Comparison of ENCODE assay signal across 1 cellular context in the genomic region with DNA sequence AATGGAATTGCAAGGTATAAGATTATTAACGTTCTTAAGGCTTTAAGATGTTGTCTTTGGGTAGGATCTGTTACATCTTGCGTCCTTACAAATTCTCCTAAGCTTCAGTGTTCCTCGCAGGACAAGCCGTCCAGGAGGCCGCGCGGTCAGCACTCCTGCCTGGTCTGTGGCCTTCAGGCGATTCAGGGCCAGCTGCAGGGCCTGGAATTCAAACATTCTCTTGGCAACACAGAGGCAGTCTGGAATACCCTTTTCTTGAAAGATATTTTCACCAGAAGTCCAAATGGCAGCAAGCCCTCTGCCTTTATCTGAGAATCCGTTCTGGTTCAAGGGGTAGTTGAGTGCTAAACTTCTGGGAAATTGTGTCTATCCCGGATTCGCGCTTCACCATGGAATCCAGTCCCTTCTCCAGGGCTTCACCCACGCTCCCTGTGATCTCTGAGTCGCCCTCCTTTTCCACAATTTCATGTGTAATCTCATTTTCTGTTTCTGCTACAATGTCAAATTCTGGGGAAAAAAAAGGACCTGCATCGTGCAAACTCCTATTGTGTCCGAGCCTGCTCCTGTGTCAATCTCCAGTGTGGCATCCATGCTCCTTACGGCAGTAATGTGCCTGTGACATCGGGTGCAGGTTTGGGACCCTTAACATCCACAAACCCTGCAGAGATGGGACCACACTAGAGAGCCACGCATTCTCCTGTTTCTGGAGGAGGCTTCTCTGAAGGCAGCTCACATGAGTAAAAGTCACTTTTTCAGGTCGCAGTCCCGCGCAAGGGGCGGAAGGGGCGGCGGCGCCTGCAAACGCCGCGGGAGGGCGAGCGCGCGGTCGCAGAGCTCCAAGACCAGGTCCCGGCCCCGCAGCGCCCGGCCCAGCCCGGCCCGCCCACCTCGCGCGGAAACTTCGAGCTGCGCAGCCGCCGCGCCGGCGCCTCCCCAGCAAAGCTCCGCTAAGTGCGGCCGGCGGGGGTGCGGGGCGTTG.
TF ChIP-seq lines count a peak whose summit lies in the region.

No MANE protein-coding gene starts in this region.

TF ChIP-seq in GM23338, 12 proteins besides CTCF, POLR2A, EP300 and RAD21 (continued from another document):
- TF ChIP-seq, protein P1, sequence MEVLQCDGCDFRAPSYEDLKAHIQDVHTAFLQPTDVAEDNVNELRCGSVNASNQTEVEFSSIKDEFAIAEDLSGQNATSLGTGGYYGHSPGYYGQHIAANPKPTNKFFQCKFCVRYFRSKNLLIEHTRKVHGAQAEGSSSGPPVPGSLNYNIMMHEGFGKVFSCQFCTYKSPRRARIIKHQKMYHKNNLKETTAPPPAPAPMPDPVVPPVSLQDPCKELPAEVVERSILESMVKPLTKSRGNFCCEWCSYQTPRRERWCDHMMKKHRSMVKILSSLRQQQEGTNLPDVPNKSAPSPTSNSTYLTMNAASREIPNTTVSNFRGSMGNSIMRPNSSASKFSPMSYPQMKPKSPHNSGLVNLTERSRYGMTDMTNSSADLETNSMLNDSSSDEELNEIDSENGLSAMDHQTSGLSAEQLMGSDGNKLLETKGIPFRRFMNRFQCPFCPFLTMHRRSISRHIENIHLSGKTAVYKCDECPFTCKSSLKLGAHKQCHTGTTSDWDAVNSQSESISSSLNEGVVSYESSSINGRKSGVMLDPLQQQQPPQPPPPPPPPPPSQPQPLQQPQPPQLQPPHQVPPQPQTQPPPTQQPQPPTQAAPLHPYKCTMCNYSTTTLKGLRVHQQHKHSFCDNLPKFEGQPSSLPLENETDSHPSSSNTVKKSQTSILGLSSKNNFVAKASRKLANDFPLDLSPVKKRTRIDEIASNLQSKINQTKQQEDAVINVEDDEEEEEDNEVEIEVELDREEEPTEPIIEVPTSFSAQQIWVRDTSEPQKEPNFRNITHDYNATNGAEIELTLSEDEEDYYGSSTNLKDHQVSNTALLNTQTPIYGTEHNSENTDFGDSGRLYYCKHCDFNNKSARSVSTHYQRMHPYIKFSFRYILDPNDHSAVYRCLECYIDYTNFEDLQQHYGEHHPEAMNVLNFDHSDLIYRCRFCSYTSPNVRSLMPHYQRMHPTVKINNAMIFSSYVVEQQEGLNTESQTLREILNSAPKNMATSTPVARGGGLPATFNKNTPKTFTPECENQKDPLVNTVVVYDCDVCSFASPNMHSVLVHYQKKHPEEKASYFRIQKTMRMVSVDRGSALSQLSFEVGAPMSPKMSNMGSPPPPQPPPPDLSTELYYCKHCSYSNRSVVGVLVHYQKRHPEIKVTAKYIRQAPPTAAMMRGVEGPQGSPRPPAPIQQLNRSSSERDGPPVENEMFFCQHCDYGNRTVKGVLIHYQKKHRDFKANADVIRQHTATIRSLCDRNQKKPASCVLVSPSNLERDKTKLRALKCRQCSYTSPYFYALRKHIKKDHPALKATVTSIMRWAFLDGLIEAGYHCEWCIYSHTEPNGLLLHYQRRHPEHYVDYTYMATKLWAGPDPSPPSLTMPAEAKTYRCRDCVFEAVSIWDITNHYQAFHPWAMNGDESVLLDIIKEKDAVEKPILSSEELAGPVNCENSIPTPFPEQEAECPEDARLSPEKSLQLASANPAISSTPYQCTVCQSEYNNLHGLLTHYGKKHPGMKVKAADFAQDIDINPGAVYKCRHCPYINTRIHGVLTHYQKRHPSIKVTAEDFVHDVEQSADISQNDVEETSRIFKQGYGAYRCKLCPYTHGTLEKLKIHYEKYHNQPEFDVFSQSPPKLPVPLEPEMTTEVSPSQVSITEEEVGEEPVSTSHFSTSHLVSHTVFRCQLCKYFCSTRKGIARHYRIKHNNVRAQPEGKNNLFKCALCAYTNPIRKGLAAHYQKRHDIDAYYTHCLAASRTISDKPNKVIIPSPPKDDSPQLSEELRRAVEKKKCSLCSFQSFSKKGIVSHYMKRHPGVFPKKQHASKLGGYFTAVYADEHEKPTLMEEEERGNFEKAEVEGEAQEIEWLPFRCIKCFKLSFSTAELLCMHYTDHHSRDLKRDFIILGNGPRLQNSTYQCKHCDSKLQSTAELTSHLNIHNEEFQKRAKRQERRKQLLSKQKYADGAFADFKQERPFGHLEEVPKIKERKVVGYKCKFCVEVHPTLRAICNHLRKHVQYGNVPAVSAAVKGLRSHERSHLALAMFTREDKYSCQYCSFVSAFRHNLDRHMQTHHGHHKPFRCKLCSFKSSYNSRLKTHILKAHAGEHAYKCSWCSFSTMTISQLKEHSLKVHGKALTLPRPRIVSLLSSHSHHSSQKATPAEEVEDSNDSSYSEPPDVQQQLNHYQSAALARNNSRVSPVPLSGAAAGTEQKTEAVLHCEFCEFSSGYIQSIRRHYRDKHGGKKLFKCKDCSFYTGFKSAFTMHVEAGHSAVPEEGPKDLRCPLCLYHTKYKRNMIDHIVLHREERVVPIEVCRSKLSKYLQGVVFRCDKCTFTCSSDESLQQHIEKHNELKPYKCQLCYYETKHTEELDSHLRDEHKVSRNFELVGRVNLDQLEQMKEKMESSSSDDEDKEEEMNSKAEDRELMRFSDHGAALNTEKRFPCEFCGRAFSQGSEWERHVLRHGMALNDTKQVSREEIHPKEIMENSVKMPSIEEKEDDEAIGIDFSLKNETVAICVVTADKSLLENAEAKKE (CRISPR knock-in tag; IDR thresholded peaks at IDR 0.05) = no peak
- TF ChIP-seq, protein P2, sequence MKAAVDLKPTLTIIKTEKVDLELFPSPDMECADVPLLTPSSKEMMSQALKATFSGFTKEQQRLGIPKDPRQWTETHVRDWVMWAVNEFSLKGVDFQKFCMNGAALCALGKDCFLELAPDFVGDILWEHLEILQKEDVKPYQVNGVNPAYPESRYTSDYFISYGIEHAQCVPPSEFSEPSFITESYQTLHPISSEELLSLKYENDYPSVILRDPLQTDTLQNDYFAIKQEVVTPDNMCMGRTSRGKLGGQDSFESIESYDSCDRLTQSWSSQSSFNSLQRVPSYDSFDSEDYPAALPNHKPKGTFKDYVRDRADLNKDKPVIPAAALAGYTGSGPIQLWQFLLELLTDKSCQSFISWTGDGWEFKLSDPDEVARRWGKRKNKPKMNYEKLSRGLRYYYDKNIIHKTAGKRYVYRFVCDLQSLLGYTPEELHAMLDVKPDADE (IDR thresholded peaks at IDR 0.05) = no peak
- no peak for TF ChIP-seq ZNF114 (CRISPR knock-in tag; IDR thresholded peaks at IDR 0.05)
- no peak for TF ChIP-seq EZH2phosphoT487 (IDR thresholded peaks at IDR 0.05; ENCODE audit: unreplicated experiment)
- no peak for TF ChIP-seq STAT1 (IDR thresholded peaks at IDR 0.05; ENCODE audit: unreplicated experiment)
- no peak for TF ChIP-seq NANOG (IDR thresholded peaks at IDR 0.05; ENCODE audit: borderline replicate concordance)
- no peak for TF ChIP-seq ZNF331 (CRISPR knock-in tag; IDR thresholded peaks at IDR 0.05; ENCODE audit: low read depth)
